13 cellular contexts compared by ENCODE assay signal in genomic region chr16:69217433-69217832, GRCh38. TPM values are rescaled to one million over a fixed set of nuclear protein-coding genes. Genes with fewer than 3 reads are reported as not detected.
DNase-seq lines count a peak whose midpoint lies in the region; ATAC-seq, FAIRE-seq and TF ChIP-seq lines count a peak whose summit lies in the region.
"Had no signal": no experiment of that assay in that cellular context is flagged by ENCODE, and none has a peak within 500 bp of the region (broad histone marks: within the 10 kb centered on the region; RNA-seq: fewer than 3 reads in every experiment).

No MANE protein-coding gene starts in this region.

- H3K27ac ChIP-seq in GM23248: peak overlapping the region; percentile 10; the same call in 1 of the 2 replicates
- H3K27ac ChIP-seq in esophagus squamous epithelium: peak overlapping the region in 2 of 4 donors; percentile 28 to 33

- H4K20me1 ChIP-seq in GM23248 (ENCODE audit: insufficient read depth): no peaks in the 10 kb centered on the region

- H3K4me1 ChIP-seq in GM23248 (ENCODE audit: insufficient read depth) (peaks cover 37% of the 10 kb centered on the region), esophagus squamous epithelium (peaks cover 11 to 58% (median 20%) of the 10 kb centered on the region in 3 donors)

- H2AFZ ChIP-seq in GM23248: no peak overlapping the region

- no peak for ATAC-seq in GM18520 (IDR thresholded peaks at IDR 0.05; ENCODE audit: unreplicated experiment)
- ATAC-seq: T-helper 17 cell had no signal

- H3K9me2 ChIP-seq in GM23248 (ENCODE audit: insufficient read depth): no peaks in the 10 kb centered on the region

- H3K9ac ChIP-seq in GM23248: no peak overlapping the region

- H3K36me3 ChIP-seq in GM23248 (ENCODE audit: low read depth) (no peaks in the 10 kb centered on the region), esophagus squamous epithelium (peaks cover 0 to 5% (median 0%) of the 10 kb centered on the region in 3 donors)
- H3K36me3 ChIP-seq: MG63 had no signal

- in situ Hi-C loops in GM23248 (cut with MboI): no loop called here

- H3F3A ChIP-seq in GM23248 (ENCODE audit: insufficient read depth): peaks cover 21% of the 10 kb centered on the region

- peak; percentile 74 for DNase-seq in GM23248
- DNase-seq in RCC 7860 (ENCODE audit: low spot score): peak; percentile 58
- DNase-seq in epithelial cell of esophagus (ENCODE audit: low read depth): peak; percentile 65
- DNase-seq in pulmonary artery endothelial cell (ENCODE audit: low read depth, low spot score): peak; percentile 29
- DNase-seq in NCI-H1417 (lab: John Stamatoyannopoulos, UW): no peak
- DNase-seq in esophagus squamous epithelium (lab: John Stamatoyannopoulos, UW): no peak
- DNase-seq: activated CD8-positive, alpha-beta memory T cell treated with anti-CD3 and anti-CD28 coated beads, Interleukin-2, amount 50 U/mL, for 48 hours; hypothalamus; MG63; T-helper 17 cell had no signal

- TF ChIP-seq POLR2A in esophagus squamous epithelium (IDR thresholded peaks at IDR 0.05): no peak

- WGBS in GM23248 (ENCODE audit: low coverage in 1 of 2, low lambda C conversion rate in 2 of 2, missing lambda C conversion rate in 2 of 2), 2 experiments: 3 to 6% methylated on average over 1 of the region's 1 CpG
- WGBS in esophagus squamous epithelium, 2 donors: 17 to 44% methylated on average over 1 of the region's 1 CpG

- intact Hi-C loops in esophagus squamous epithelium (cut with DNase I): no loop called here

- peak; percentile 93 for FAIRE-seq in RCC 7860 (lab: Jason Lieb, UNC)
- FAIRE-seq: colon had no signal

- H3K79me2 ChIP-seq in GM23248 (ENCODE audit: insufficient read depth): peaks cover 100% of the 10 kb centered on the region

- H3K27me3 ChIP-seq in GM23248 (replicated peaks; ENCODE audit: insufficient read depth): no peaks in the 10 kb centered on the region
- no peaks in the 10 kb centered on the region for H3K27me3 ChIP-seq in esophagus squamous epithelium
- H3K27me3 ChIP-seq: MG63 had no signal

- no peak overlapping the region for H3K4me3 ChIP-seq in GM23248
- H3K4me3 ChIP-seq in epithelial cell of esophagus (ENCODE audit: low read length): no peak overlapping the region
- H3K4me3 ChIP-seq in esophagus squamous epithelium: no peak overlapping the region
- H3K4me3 ChIP-seq: MG63, skin epidermis had no signal

- H3K4me2 ChIP-seq in GM23248 (ENCODE audit: unreplicated experiment): peak overlapping the region; percentile 14

- H3K9me3 ChIP-seq in GM23248 (ENCODE audit: low read depth) (no peaks in the 10 kb centered on the region), esophagus squamous epithelium (no peaks in the 10 kb centered on the region)
- H3K9me3 ChIP-seq: MG63 had no signal

- TF ChIP-seq CTCF in epithelial cell of esophagus (IDR thresholded peaks at IDR 0.05; ENCODE audit: insufficient read depth, low read depth, low read length, missing control alignments): no peak
- TF ChIP-seq CTCF in esophagus squamous epithelium (IDR thresholded peaks at IDR 0.05): no peak

RNA-seq across cellular contexts. Expression of gene SNTB2, which starts 30.5 kb away (rescaled TPM):
- 24.5 and 30.4 TPM in 2 replicates for total RNA-seq in GM23248 (2014; rRNA removed; shearing (Covaris generic))
- polyA plus RNA-seq in GM23248 (2016; fragmentation: Nextera tagmentation; extraction: Ambion mirVana): 6.0 and 13.2 TPM in 2 replicates
- 106 and 139 TPM in 2 replicates for total RNA-seq in pulmonary artery endothelial cell
- total RNA-seq in esophagus squamous epithelium: 10 to 100 TPM; 25.5 to 49.6 (median 25.9) TPM

Comparison
In these comparisons a context has a peak if more than half of its experiments do, and no peak if none do; other contexts are left out.
1. DNase-seq: peak in GM23248 (single experiment), RCC 7860 (single experiment), epithelial cell of esophagus (single experiment) and pulmonary artery endothelial cell (single experiment); none in NCI-H1417 (0 of 3) and esophagus squamous epithelium (single experiment).